26 cellular contexts compared by ENCODE assay signal in the genomic region with DNA sequence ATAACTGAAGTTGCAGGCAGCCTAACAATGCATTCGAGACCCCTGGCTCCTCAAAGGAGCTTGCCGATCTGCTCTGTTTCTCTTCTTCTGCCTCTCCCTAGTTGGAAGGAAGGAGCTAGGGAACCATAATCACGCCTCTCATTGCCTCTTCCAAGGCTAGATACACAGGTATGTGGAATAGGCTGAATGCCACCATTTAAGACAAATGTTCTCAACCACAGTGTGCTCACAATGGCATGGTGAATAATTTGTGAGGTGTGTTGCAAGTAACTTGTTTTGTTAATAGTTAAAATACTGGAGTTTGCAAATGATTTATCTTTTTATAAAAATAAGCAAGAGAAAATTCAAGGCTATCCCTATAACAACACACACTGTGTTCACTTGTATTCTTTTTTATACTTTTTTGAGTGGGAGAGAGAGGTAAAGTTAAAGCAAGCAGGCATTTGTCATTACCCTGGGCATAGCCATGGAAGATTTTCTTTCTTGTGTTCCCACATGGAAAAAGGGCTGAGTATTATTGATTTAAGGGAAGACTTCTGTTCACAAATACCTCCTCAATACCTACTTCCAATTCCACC. TPM values are rescaled to one million over a fixed set of nuclear protein-coding genes. Genes with fewer than 3 reads are reported as not detected.
DNase-seq lines count a peak whose midpoint lies in the region; ATAC-seq and TF ChIP-seq lines count a peak whose summit lies in the region.
"Had no signal": no experiment of that assay in that cellular context is flagged by ENCODE, and none has a peak within 500 bp of the region (broad histone marks: within the 10 kb centered on the region; RNA-seq: fewer than 3 reads in every experiment).

No MANE protein-coding gene starts in this region.

- intact Hi-C loops in A673 (cut with micrococcal nuclease; ENCODE audit: unreplicated experiment) (no loop called here), body of pancreas (cut with DNase I) (no loop called here)

- H3K36me3 ChIP-seq in A673 (ENCODE audit: insufficient read depth, low read length, poor library complexity, severe bottlenecking), result no peaks in the 10 kb centered on the region
- no peaks in the 10 kb centered on the region for H3K36me3 ChIP-seq in body of pancreas (replicated peaks in 1 of 2; ENCODE audit: insufficient read depth in 1 of 2, low read depth in 2 of 2)
- H3K36me3 ChIP-seq: BE2C, BLaER1 had no signal

- TF ChIP-seq CTCF in A673 (conservative IDR thresholded peaks at IDR 0.05; ENCODE audit: low read depth, low read length), result no peak
- no peak for TF ChIP-seq CTCF in body of pancreas (IDR thresholded peaks at IDR 0.05)

- POLR2A ChIA-PET in A673 (lab: Charles Lee; ENCODE audit: low non-redundant PET), result no interaction called here

- no peak for DNase-seq in A673 (ENCODE audit: low spot score)
- DNase-seq in body of pancreas, result peak in 2 of 4 donors; percentile 24 to 54
- DNase-seq in renal cortical epithelial cell (ENCODE audit: low read depth), result peak; percentile 5
- no peak for DNase-seq in stimulated activated CD4-positive, alpha-beta T cell treated with anti-CD3 and anti-CD28 coated beads, Interleukin-4, amount 100 ng/mL, for 1 hour
- DNase-seq in NOMO-1 treated with DMSO at 0.1 percent for 48 hours (lab: John Stamatoyannopoulos, UW; ENCODE audit: unreplicated experiment), result no peak
- DNase-seq: ACHN; BE2C; C1 segment of cervical spinal cord; CD4-positive, alpha-beta memory T cell; CD4-positive, CD25-positive, alpha-beta regulatory T cell; CD8-positive, alpha-beta memory T cell; COR-L47; DMS 273 treated with DMSO at 0.1 percent for 48 hours; DMS153; DMS53; DMS79; DND-41; EL; GDM1 had no signal

- H3K27me3 ChIP-seq in A673 (replicated peaks; ENCODE audit: insufficient read depth, low read depth, low read length, poor library complexity), result no peaks in the 10 kb centered on the region
- no peaks in the 10 kb centered on the region for H3K27me3 ChIP-seq in body of pancreas
- H3K27me3 ChIP-seq: BLaER1 had no signal

- no TSS peak for BruUV-seq in A673 (replicated peaks; lab: Mats Ljungman, UMichigan)

- TF ChIP-seq POLR2A in body of pancreas (IDR thresholded peaks at IDR 0.05), result no peak

- peaks cover 63% of the 10 kb centered on the region for H3K4me1 ChIP-seq in A673 (ENCODE audit: insufficient read depth, low read length, poor library complexity, severe bottlenecking)
- peaks cover 13% of the 10 kb centered on the region for H3K4me1 ChIP-seq in body of pancreas
- H3K4me1 ChIP-seq: A549, BE2C, BLaER1 had no signal

- H3K9me3 ChIP-seq in A673 (ENCODE audit: low read depth, low read length, poor library complexity, severe bottlenecking) (peaks cover 7% of the 10 kb centered on the region), body of pancreas (no peaks in the 10 kb centered on the region)
- H3K9me3 ChIP-seq: A549, BE2C, BLaER1 had no signal

- H3K4me3 ChIP-seq in A673 (ENCODE audit: low read depth, low read length, poor library complexity, severe bottlenecking) (no peak overlapping the region), body of pancreas (no peak overlapping the region)
- H3K4me3 ChIP-seq: A549, BLaER1, GM12878 had no signal

- ATAC-seq in body of pancreas, result peak; percentile 91
- ATAC-seq: A549, GM12878 had no signal

- 36 to 48% methylated on average over 3 of the region's 3 CpGs for WGBS in body of pancreas, 2 donors

- H3K27ac ChIP-seq in A673 (ENCODE audit: low read depth, low read length, poor library complexity, severe bottlenecking) (peak overlapping the region; percentile 99), body of pancreas (peak overlapping the region in 3 of 4 donors; percentile 47 to 79 (median 57))
- H3K27ac ChIP-seq: 22Rv1, A549, BLaER1 had no signal

- CTCF ChIA-PET in A673 (lab: Charles Lee), result no interaction called here

RNA-seq across cellular contexts. Expression of gene SYT6, which starts 45.4 kb away (rescaled TPM):
- 66.0 and 71.9 TPM in 2 replicates for total RNA-seq in A673 (2021)
- 1 to 10 TPM; 3.3 to 4.4 TPM for total RNA-seq in body of pancreas
- not detected in 2 replicates for total RNA-seq in renal cortical epithelial cell
- total RNA-seq: A172; CD4-positive, alpha-beta memory T cell; CD8-positive, alpha-beta memory T cell; Daoy; G401 had no signal

Comparison
In these comparisons a context has a peak if more than half of its experiments do, and no peak if none do; other contexts are left out.
1. RNA of gene SYT6, which starts 45.4 kb away (total RNA-seq): 66.0 to 71.9 TPM in A673; 3.3 to 4.4 TPM in body of pancreas and not detected in renal cortical epithelial cell; every median in the first group is over 10 times any median in the second.